Comparison of ENCODE assay signal across 8 cellular contexts in genomic region chr2:96960271-96960955, GRCh38. TPM values are rescaled to one million over a fixed set of nuclear protein-coding genes. Genes with fewer than 3 reads are reported as not detected.
DNase-seq lines count a peak whose midpoint lies in the region; ATAC-seq lines count a peak whose summit lies in the region.

No MANE protein-coding gene starts in this region.

- H3K18ac ChIP-seq in mesendoderm (ENCODE audit: low read length) = no peak overlapping the region

- no peak overlapping the region for H3K4me2 ChIP-seq in mesendoderm (ENCODE audit: low read length)

- no peak overlapping the region for H2BK15ac ChIP-seq in mesendoderm (replicated peaks; ENCODE audit: low read depth)

- no peaks in the 10 kb centered on the region for H3K27me3 ChIP-seq in mesendoderm (ENCODE audit: insufficient read depth, low read length, poor library complexity)

- no peak overlapping the region for H2AK5ac ChIP-seq in mesendoderm (ENCODE audit: low read length)

- peak; percentile 64 for DNase-seq in A172 (ENCODE audit: low spot score)
- DNase-seq in HT1080 (ENCODE audit: low read depth) = peak; percentile 46
- DNase-seq in NK-92 treated with Interleukin-12 subunit alpha and Interleukin-12 subunit beta, amount 100 ng/mL, for 24 hours (lab: John Stamatoyannopoulos, UW) = peak; percentile 67
- DNase-seq in activated CD8-positive, alpha-beta memory T cell treated with anti-CD3 and anti-CD28 coated beads for 24 hours = peak; percentile 94
- peak; percentile 77 for DNase-seq in effector CD8-positive, alpha-beta T cell (lab: John Stamatoyannopoulos, UW)
- DNase-seq in mesendoderm = peak; percentile 89
- DNase-seq in stimulated activated CD8-positive, alpha-beta memory T cell treated with anti-CD3 and anti-CD28 coated beads, Interleukin-2, amount 100 ng/mL, for 1 hour (ENCODE audit: low read depth in 2 of 2) = peak; percentile 65 to 76

- ATAC-seq in GM18861 (IDR thresholded peaks at IDR 0.05; ENCODE audit: unreplicated experiment) = peak; percentile 68

- H3K4me1 ChIP-seq in mesendoderm (ENCODE audit: control insufficient read depth, low read depth, low read length) = no peaks in the 10 kb centered on the region

- H3K9ac ChIP-seq in mesendoderm (ENCODE audit: low read length) = no peak overlapping the region

- no peak overlapping the region for H3K56ac ChIP-seq in mesendoderm (ENCODE audit: low read length)

- no peaks in the 10 kb centered on the region for H3K36me3 ChIP-seq in mesendoderm (ENCODE audit: control insufficient read depth, insufficient read depth, low read length)

- no peak overlapping the region for H4K8ac ChIP-seq in mesendoderm (ENCODE audit: low read depth, low read length)

- H3K4me3 ChIP-seq in mesendoderm (ENCODE audit: low read length) = no peak overlapping the region

- no peak overlapping the region for H3K27ac ChIP-seq in mesendoderm (ENCODE audit: low read depth, low read length)

- no peak overlapping the region for H3K4ac ChIP-seq in mesendoderm (ENCODE audit: low read depth, low read length)

- no peak overlapping the region for H4K5ac ChIP-seq in mesendoderm (ENCODE audit: low read length)

- H3K79me1 ChIP-seq in mesendoderm (ENCODE audit: low read length) = no peaks in the 10 kb centered on the region

- no peaks in the 10 kb centered on the region for H3K79me2 ChIP-seq in mesendoderm (ENCODE audit: control insufficient read depth, insufficient read depth, low read length)

- WGBS in mesendoderm (ENCODE audit: extremely low coverage, insufficient coverage, low lambda C conversion rate) = no CpG with 5 or more reads among the region's 19 CpGs

- no peak overlapping the region for H2BK5ac ChIP-seq in mesendoderm (ENCODE audit: low read length)

- no peak overlapping the region for H3K23ac ChIP-seq in mesendoderm (ENCODE audit: low read length)

- no peak overlapping the region for H2BK120ac ChIP-seq in mesendoderm (ENCODE audit: low read depth, low read length)

RNA-seq across cellular contexts. Expression of gene FAM178B, which starts 26.0 kb away (rescaled TPM):
- total RNA-seq in A172 (2014; rRNA removed; shearing (Covaris generic)) = 0.05 TPM in 1 of 2 replicates, not detected in the other
- total RNA-seq in HT1080 (2014; rRNA removed; shearing (Covaris generic)) = not detected in 2 replicates
- polyA plus RNA-seq in HT1080 (2015; cell fraction: cytosol; rRNA removed) = not detected in 2 replicates
- not detected in 2 replicates for polyA plus RNA-seq in HT1080 (2015; cell fraction: nucleus; rRNA removed)
- 0.49 TPM for polyA plus RNA-seq in mesendoderm (2013, experiment 1 of 2)
- polyA plus RNA-seq in mesendoderm (2013, experiment 2 of 2) = 0.48 TPM
